Comparison of ENCODE assay signal across 16 cellular contexts in genomic region chr7:1340031-1340430, GRCh38.
DNase-seq lines count a peak whose midpoint lies in the region; ATAC-seq and TF ChIP-seq lines count a peak whose summit lies in the region.
"Had no signal": no experiment of that assay in that cellular context is flagged by ENCODE, and none has a peak within 500 bp of the region (broad histone marks: within the 10 kb centered on the region; RNA-seq: fewer than 3 reads in every experiment).

No MANE protein-coding gene starts in this region.

- H3K27me3 ChIP-seq in neuronal stem cell (ENCODE audit: control insufficient read depth in 3 of 3, insufficient read depth in 3 of 3, low read depth in 1 of 3, low read length in 3 of 3) (peaks cover 0 to 7% (median 0%) of the 10 kb centered on the region in 3 experiments), aorta (ENCODE audit: control insufficient read depth in 1 of 2, insufficient read depth in 2 of 2, low read length in 1 of 2) (no peaks in the 10 kb centered on the region)

- no peak overlapping the region for H2AFZ ChIP-seq in neuronal stem cell (ENCODE audit: low read length)

- peak; percentile 8 for ATAC-seq in aorta (ENCODE audit: low FRiP score)
- ATAC-seq: CD8-positive, alpha-beta T cell; GM12878 had no signal

- H3K14ac ChIP-seq in neuronal stem cell (ENCODE audit: low read length) = no peak overlapping the region

- H3K4me1 Mint-ChIP-seq in CD14-positive monocyte = no peaks in the 10 kb centered on the region
- H3K4me1 Mint-ChIP-seq in chondrocyte (ENCODE audit: low read depth) = no peaks in the 10 kb centered on the region

- no peaks in the 10 kb centered on the region for H3K36me3 ChIP-seq in neuronal stem cell (replicated peaks in 1 of 2; ENCODE audit: control insufficient read depth in 2 of 2, insufficient read depth in 2 of 2, low read length in 2 of 2)
- H3K36me3 ChIP-seq in aorta (ENCODE audit: control insufficient read depth in 1 of 2, insufficient read depth in 2 of 2, low read length in 1 of 2) = no peaks in the 10 kb centered on the region
- H3K36me3 ChIP-seq: HAP-1 had no signal

- no peak overlapping the region for H3K9ac ChIP-seq in neuronal stem cell (ENCODE audit: low read depth, low read length, poor library complexity)

- TF ChIP-seq CTCF in CD14-positive monocyte (IDR thresholded peaks at IDR 0.05) = no peak
- no peak for TF ChIP-seq CTCF in chondrocyte (IDR thresholded peaks at IDR 0.05)

- intact Hi-C loops in CD14-positive monocyte (cut with micrococcal nuclease) (no loop called here), aorta (cut with DNase I) (no loop called here)

- H3K9me3 ChIP-seq in neuronal stem cell (replicated peaks in 1 of 2; ENCODE audit: control insufficient read depth in 2 of 2, insufficient read depth in 1 of 2, low read depth in 1 of 2, low read length in 2 of 2) (no peaks in the 10 kb centered on the region), aorta (ENCODE audit: control insufficient read depth, low read length) (peaks cover 2% of the 10 kb centered on the region)

- no peak overlapping the region for H3K4me3 Mint-ChIP-seq in CD14-positive monocyte
- no peak overlapping the region for H3K4me3 Mint-ChIP-seq in chondrocyte (ENCODE audit: unreplicated experiment)
- H3K4me3 Mint-ChIP-seq: CD8-positive, alpha-beta T cell had no signal

- H3K4me1 ChIP-seq in neuronal stem cell (ENCODE audit: control insufficient read depth in 2 of 2, insufficient read depth in 1 of 2, low read depth in 1 of 2, low read length in 2 of 2) (peaks cover 0 to 7% of the 10 kb centered on the region in 2 donors), aorta (ENCODE audit: control insufficient read depth in 1 of 2, insufficient read depth in 2 of 2, low read length in 2 of 2) (no peaks in the 10 kb centered on the region)
- H3K4me1 ChIP-seq: HAP-1 had no signal

- no peak overlapping the region for H4K91ac ChIP-seq in neuronal stem cell (ENCODE audit: low read depth, low read length, poor library complexity)

- H3K23ac ChIP-seq in neuronal stem cell (ENCODE audit: low read depth, low read length, poor library complexity) = no peak overlapping the region

- no peak overlapping the region for H2BK15ac ChIP-seq in neuronal stem cell (ENCODE audit: low read length)

- H3K4me3 ChIP-seq in neuronal stem cell (ENCODE audit: low read length in 2 of 2) = no peak overlapping the region
- H3K4me3 ChIP-seq in aorta (ENCODE audit: low read length in 2 of 2) = no peak overlapping the region
- H3K4me3 ChIP-seq: GM12878, HAP-1 had no signal

- no peak overlapping the region for H4K8ac ChIP-seq in neuronal stem cell (ENCODE audit: low read depth, low read length)

- H3K36me3 Mint-ChIP-seq in CD14-positive monocyte (peaks cover 0 to 3% of the 10 kb centered on the region in 2 donors), chondrocyte (ENCODE audit: low read depth) (no peaks in the 10 kb centered on the region)
- H3K36me3 Mint-ChIP-seq: CD8-positive, alpha-beta T cell had no signal

- H3K4me2 ChIP-seq in neuronal stem cell (ENCODE audit: insufficient read depth, low read length, poor library complexity, severe bottlenecking) = no peak overlapping the region

- H2AK5ac ChIP-seq in neuronal stem cell (ENCODE audit: low read depth, low read length) = no peak overlapping the region

- H3K4ac ChIP-seq in neuronal stem cell (ENCODE audit: low read length) = no peak overlapping the region

- peak overlapping the region; percentile 63 for H2BK12ac ChIP-seq in neuronal stem cell (ENCODE audit: low read length)

- no CpG with 5 or more reads among the region's 3 CpGs for WGBS in neuronal stem cell (ENCODE audit: extremely low coverage in 2 of 2, insufficient read length in 2 of 2, insufficient replicate concordance in 1 of 2), 2 donors
- WGBS in aorta, 2 donors = 61 to 68% methylated on average over 3 of the region's 3 CpGs

- no peak overlapping the region for H2BK120ac ChIP-seq in neuronal stem cell (ENCODE audit: low read depth, low read length)

- H3K27ac ChIP-seq in neuronal stem cell (replicated peaks; ENCODE audit: low read length) (no peak overlapping the region), aorta (ENCODE audit: low read depth in 1 of 2, low read length in 2 of 2) (no peak overlapping the region)

- H3K18ac ChIP-seq in neuronal stem cell (ENCODE audit: low read length) = peak overlapping the region; percentile 67

- no peak overlapping the region for H2BK5ac ChIP-seq in neuronal stem cell (ENCODE audit: low read length)

- DNase-seq in CD14-positive monocyte (ENCODE audit: low spot score) (peak; percentile 14), chondrocyte (ENCODE audit: low spot score) (peak; percentile 50), neuronal stem cell (ENCODE audit: low spot score) (no peak), aorta (peak in 1 of 2 donors; percentile 28), NCI-H187 (lab: John Stamatoyannopoulos, UW) (no peak), Ammon's horn (ENCODE audit: low spot score) (no peak)
- DNase-seq in activated CD8-positive, alpha-beta memory T cell treated with anti-CD3 and anti-CD28 coated beads, Interleukin-2, amount 50 U/mL, for 48 hours = no peak
- DNase-seq: ACHN; Calu3; CD8-positive, alpha-beta T cell; DMS 273 treated with DMSO at 0.1 percent for 48 hours; DMS53; DND-41; EL had no signal

- no peak overlapping the region for H3K27ac Mint-ChIP-seq in CD14-positive monocyte
- no peak overlapping the region for H3K27ac Mint-ChIP-seq in chondrocyte (ENCODE audit: unreplicated experiment)
- H3K27ac Mint-ChIP-seq: CD8-positive, alpha-beta T cell had no signal

- H3K27me3 Mint-ChIP-seq in CD14-positive monocyte (ENCODE audit: low read depth in 3 of 3) (peaks cover 5 to 18% (median 10%) of the 10 kb centered on the region in 3 donors), chondrocyte (ENCODE audit: low read depth) (peaks cover 20% of the 10 kb centered on the region)

- H3K79me1 ChIP-seq in neuronal stem cell (ENCODE audit: low read depth, low read length) = no peaks in the 10 kb centered on the region

- H3K9me3 Mint-ChIP-seq in CD14-positive monocyte (peaks cover 7 to 46% (median 35%) of the 10 kb centered on the region in 7 donors), chondrocyte (ENCODE audit: low read depth) (peaks cover 23% of the 10 kb centered on the region)

Comparison
In these comparisons a context has a peak if more than half of its experiments do, and no peak if none do; other contexts are left out.
1. DNase-seq: peak in CD14-positive monocyte (single experiment) and chondrocyte (single experiment); none in neuronal stem cell (single experiment), NCI-H187 (0 of 2), activated CD8-positive, alpha-beta memory T cell treated with anti-CD3 and anti-CD28 coated beads, Interleukin-2, amount 50 U/mL, for 48 hours (single experiment) and Ammon's horn (single experiment).